In the genomic region with DNA sequence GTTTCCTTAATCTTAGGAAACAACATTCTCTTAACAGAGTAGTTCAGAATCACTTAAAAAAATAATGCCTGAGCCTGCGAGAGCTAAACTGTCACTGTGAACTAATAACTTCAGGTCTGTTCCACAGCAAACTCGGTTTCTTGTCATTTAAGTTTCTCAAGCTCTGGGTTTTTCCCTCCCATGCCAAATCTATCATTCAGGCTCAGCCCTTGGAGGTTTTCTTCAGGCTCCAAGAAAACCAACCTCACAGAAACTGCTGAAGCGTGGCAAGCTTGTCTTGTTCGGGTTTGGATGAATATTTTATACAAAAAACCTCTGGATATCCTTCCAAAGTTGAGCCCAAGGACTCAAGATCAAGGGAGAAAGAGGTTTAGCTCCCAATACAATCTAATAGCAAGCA, we compare ENCODE assay signal across 16 cellular contexts.
"Had no signal": no experiment of that assay in that cellular context is flagged by ENCODE, and none has a peak within 500 bp of the region (broad histone marks: within the 10 kb centered on the region; RNA-seq: fewer than 3 reads in every experiment).

No MANE protein-coding gene starts in this region.

- H3K4me1 Mint-ChIP-seq: natural killer cell had no signal

- H3K36me3 ChIP-seq: esophagus muscularis mucosa, prostate gland, right lobe of liver, tibial nerve had no signal

- H3K27ac ChIP-seq: epithelial cell of prostate, esophagus muscularis mucosa, foreskin keratinocyte, hepatocyte, parathyroid adenoma, prostate gland, right lobe of liver had no signal

- H3K9ac ChIP-seq: parathyroid adenoma had no signal

- H3K4me2 ChIP-seq: hepatocyte had no signal

- H3K4me3 Mint-ChIP-seq: mesothelial cell of epicardium; natural killer cell; stimulated activated effector memory CD8-positive, alpha-beta T cell treated with anti-CD3 and anti-CD28 coated beads, Interleukin-12 subunit alpha, Interleukin-12 subunit beta, amount 100 ng/mL, for 72 hours had no signal

- H3K9me3 ChIP-seq: prostate gland, right lobe of liver had no signal

- H3K27me3 ChIP-seq: esophagus muscularis mucosa, hepatocyte, right lobe of liver, tibial nerve had no signal

- DNase-seq: effector memory CD4-positive, alpha-beta T cell; foreskin keratinocyte; natural killer cell; retina; right lobe of liver; stimulated activated CD4-positive, alpha-beta T cell treated with anti-CD3 and anti-CD28 coated beads, Interleukin-4, amount 100 ng/mL, for 1 hour; stimulated activated CD8-positive, alpha-beta memory T cell treated with anti-CD3 and anti-CD28 coated beads, Interleukin-4, amount 100 ng/mL, for 48 hours; stimulated activated naive CD8-positive, alpha-beta T cell treated with anti-CD3 and anti-CD28 coated beads, Interleukin-15, Interleukin-2, amounts not matched to agents 100 U/mL and 50 U/mL, for 24 hours had no signal

- H3K4me1 ChIP-seq: foreskin keratinocyte, parathyroid adenoma, prostate gland had no signal

- H3K27ac Mint-ChIP-seq: mesothelial cell of epicardium; natural killer cell; stimulated activated effector memory CD8-positive, alpha-beta T cell treated with anti-CD3 and anti-CD28 coated beads, Interleukin-12 subunit alpha, Interleukin-12 subunit beta, amount 100 ng/mL, for 72 hours had no signal

- H3K4me3 ChIP-seq: esophagus muscularis mucosa, hepatocyte, prostate gland, right lobe of liver, tibial nerve had no signal

- H3K9me3 Mint-ChIP-seq: natural killer cell had no signal

- H2AFZ ChIP-seq: hepatocyte, parathyroid adenoma had no signal

- H3K36me3 Mint-ChIP-seq: natural killer cell; stimulated activated effector memory CD8-positive, alpha-beta T cell treated with anti-CD3 and anti-CD28 coated beads, Interleukin-12 subunit alpha, Interleukin-12 subunit beta, amount 100 ng/mL, for 72 hours had no signal
